Comparison of ENCODE assay signal across 8 cellular contexts in the genomic region with DNA sequence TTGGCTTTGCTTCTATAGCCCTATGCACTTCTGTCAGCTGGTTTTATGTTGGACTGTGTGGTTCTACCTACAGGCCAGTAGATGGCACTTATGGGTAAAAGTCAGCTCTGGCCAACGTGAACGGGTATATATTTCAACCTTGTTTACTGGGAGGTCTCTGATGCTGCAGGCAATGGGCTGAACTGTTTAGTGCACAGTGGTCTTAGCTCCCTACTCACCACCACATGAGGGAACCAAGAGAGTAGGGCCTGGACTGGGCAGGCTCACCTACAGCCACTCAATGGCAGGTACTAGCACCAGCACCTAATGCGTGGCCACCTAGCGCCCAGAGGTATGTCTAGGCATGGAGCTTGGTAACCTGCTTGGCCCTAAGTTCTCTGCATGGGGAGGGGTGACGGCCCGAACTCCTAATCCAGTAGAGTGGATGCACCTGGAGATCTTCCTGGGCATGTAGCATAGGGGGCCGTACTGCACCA.
DNase-seq lines count a peak whose midpoint lies in the region; ATAC-seq and TF ChIP-seq lines count a peak whose summit lies in the region.

No MANE protein-coding gene starts in this region.

- peak; percentile 74 for TF ChIP-seq CTCF in type B pancreatic cell (conservative IDR thresholded peaks at IDR 0.05)

- no peaks in the 10 kb centered on the region for H3K27me3 Mint-ChIP-seq in type B pancreatic cell
- no peaks in the 10 kb centered on the region for H3K27me3 Mint-ChIP-seq in activated naive CD4-positive, alpha-beta T cell treated with anti-CD3 and anti-CD28 coated beads, Interleukin-2, amount 10 ng/mL, durations not matched to agents 7 days and 5 days

- H3K27ac Mint-ChIP-seq in type B pancreatic cell, result no peak overlapping the region
- no peak overlapping the region for H3K27ac Mint-ChIP-seq in activated naive CD4-positive, alpha-beta T cell treated with anti-CD3 and anti-CD28 coated beads, Interleukin-2, amount 10 ng/mL, durations not matched to agents 7 days and 5 days

- peak; percentile 80 for ATAC-seq in GM19023 (IDR thresholded peaks at IDR 0.05; ENCODE audit: unreplicated experiment)
- peak; percentile 82 for ATAC-seq in HG03103 (IDR thresholded peaks at IDR 0.05; ENCODE audit: low read depth, unreplicated experiment)

- no peak for TF ChIP-seq POLR2A in erythroblast (IDR thresholded peaks at IDR 0.05; ENCODE audit: low read length)

- DNase-seq in Caki2 (ENCODE audit: low read depth), result peak; percentile 21
- DNase-seq in NCI-H524 (lab: John Stamatoyannopoulos, UW), result peak; percentile 38 to 67
- DNase-seq in erythroblast (lab: John Stamatoyannopoulos, UW), result peak; percentile 16 to 24
- DNase-seq in type B pancreatic cell (ENCODE audit: extremely low spot score, unreplicated experiment), result no peak
- no peak for DNase-seq in activated CD4-positive, alpha-beta T cell treated with anti-CD3 and anti-CD28 coated beads for 1 hour
- no peak for DNase-seq in activated naive CD4-positive, alpha-beta T cell treated with anti-CD3 and anti-CD28 coated beads, Interleukin-2, amount 10 ng/mL, durations not matched to agents 7 days and 5 days

- in situ Hi-C loops in Caki2 (cut with HindIII; ENCODE audit: low pct_unique_long_range_greater_than_20kb, low sequenced_read_pairs), result no loop called here

- H3K36me3 Mint-ChIP-seq in type B pancreatic cell, result no peaks in the 10 kb centered on the region
- no peaks in the 10 kb centered on the region for H3K36me3 Mint-ChIP-seq in activated naive CD4-positive, alpha-beta T cell treated with anti-CD3 and anti-CD28 coated beads, Interleukin-2, amount 10 ng/mL, durations not matched to agents 7 days and 5 days

- CTCF ChIA-PET in activated naive CD4-positive, alpha-beta T cell treated with anti-CD3 and anti-CD28 coated beads, Interleukin-2, amount 10 ng/mL, durations not matched to agents 7 days and 5 days (lab: Charles Lee), result interaction anchor here (0.8 to 1.2 kb wide), 2 partner anchors 201 to 613 kb away, joined by 4 to 8 read pairs; no protein-coding TSS in a partner anchor

- no peak overlapping the region for H3K4me3 Mint-ChIP-seq in type B pancreatic cell
- H3K4me3 Mint-ChIP-seq in activated naive CD4-positive, alpha-beta T cell treated with anti-CD3 and anti-CD28 coated beads, Interleukin-2, amount 10 ng/mL, durations not matched to agents 7 days and 5 days, result no peak overlapping the region

- no peaks in the 10 kb centered on the region for H3K9me3 Mint-ChIP-seq in type B pancreatic cell
- H3K9me3 Mint-ChIP-seq in activated naive CD4-positive, alpha-beta T cell treated with anti-CD3 and anti-CD28 coated beads, Interleukin-2, amount 10 ng/mL, durations not matched to agents 7 days and 5 days, result no peaks in the 10 kb centered on the region

- no peaks in the 10 kb centered on the region for H3K4me1 Mint-ChIP-seq in type B pancreatic cell (ENCODE audit: unreplicated experiment)
- no peaks in the 10 kb centered on the region for H3K4me1 Mint-ChIP-seq in activated naive CD4-positive, alpha-beta T cell treated with anti-CD3 and anti-CD28 coated beads, Interleukin-2, amount 10 ng/mL, durations not matched to agents 7 days and 5 days

Comparison
In these comparisons a context has a peak if more than half of its experiments do, and no peak if none do; other contexts are left out.
1. DNase-seq: peak in Caki2 (single experiment), NCI-H524 (2 of 2) and erythroblast (2 of 2); none in type B pancreatic cell (single experiment), activated CD4-positive, alpha-beta T cell treated with anti-CD3 and anti-CD28 coated beads for 1 hour (single experiment) and activated naive CD4-positive, alpha-beta T cell treated with anti-CD3 and anti-CD28 coated beads, Interleukin-2, amount 10 ng/mL, durations not matched to agents 7 days and 5 days (single experiment).